32 cellular contexts compared by ENCODE assay signal in the genomic region with DNA sequence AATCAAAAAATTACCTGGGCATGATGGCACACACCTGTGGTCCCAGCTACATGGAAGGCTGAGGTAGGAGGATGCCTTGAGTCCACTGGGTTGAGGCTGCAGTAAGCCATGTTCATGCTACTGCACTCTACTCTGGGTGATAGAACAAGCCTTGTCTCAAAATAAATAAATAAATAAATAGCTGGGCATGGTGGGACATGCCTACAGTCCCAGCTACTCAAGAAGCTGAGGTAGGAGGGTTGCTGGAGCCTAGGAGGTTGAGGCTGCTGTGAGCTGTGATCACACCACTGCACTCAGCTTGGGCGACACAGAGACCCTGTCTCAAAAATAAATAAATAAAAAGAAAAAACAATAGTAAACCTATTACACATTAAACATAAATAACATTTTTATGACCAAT.
"Had no signal": no experiment of that assay in that cellular context is flagged by ENCODE, and none has a peak within 500 bp of the region (broad histone marks: within the 10 kb centered on the region; RNA-seq: fewer than 3 reads in every experiment).

No MANE protein-coding gene starts in this region.

- ATAC-seq: left colon; left lung; lower lobe of right lung; mucosa of descending colon; naive thymus-derived CD8-positive, alpha-beta T cell; pancreas; right cardiac atrium; sciatic nerve; stimulated activated naive B cell treated with anti-CD40 and anti-IgM and Interleukin-4, amounts not matched to agents 10 μg/mL and 1 μg/mL and 100 μg/mL, for 72 hours; stimulated activated naive CD8-positive, alpha-beta T cell treated with anti-CD3 and anti-CD28 coated beads, Interleukin-15, Interleukin-2, amounts not matched to agents 100 U/mL and 50 U/mL, for 24 hours; upper lobe of right lung had no signal

- H3K9me3 Mint-ChIP-seq: immature natural killer cell; naive thymus-derived CD8-positive, alpha-beta T cell; nephron; neural crest cell; stimulated activated naive B cell treated with anti-CD40 and anti-IgM and Interleukin-4, amounts not matched to agents 10 μg/mL and 1 μg/mL and 100 μg/mL, for 72 hours had no signal

- FAIRE-seq: islet of Langerhans, kidney, pancreas, urothelium cell line had no signal

- DNase-seq: hypothalamus; immature natural killer cell; kidney; left colon; left lung; lower lobe of right lung; midbrain; mucosa of descending colon; naive thymus-derived CD8-positive, alpha-beta T cell; nucleus accumbens; pancreas; posterior cingulate gyrus; retina; right cardiac atrium; stimulated activated CD4-positive, alpha-beta T cell treated with anti-CD3 and anti-CD28 coated beads, Interleukin-12 subunit alpha, Interleukin-12 subunit beta, amount 100 ng/mL, for 4 hours; stimulated activated CD4-positive, alpha-beta T cell treated with anti-CD3 and anti-CD28 coated beads, Interleukin-15, amount 100 ng/mL, for 24 hours; stimulated activated CD4-positive, alpha-beta T cell treated with anti-CD3 and anti-CD28 coated beads, Interleukin-2, amount 100 ng/mL, for 24 hours; stimulated activated CD4-positive, alpha-beta T cell treated with anti-CD3 and anti-CD28 coated beads, Interleukin-4, amount 100 ng/mL, for 1 hour; stimulated activated naive B cell treated with anti-CD40 and anti-IgM and Interleukin-4, amounts not matched to agents 10 μg/mL and 1 μg/mL and 100 μg/mL, for 72 hours; stimulated activated naive CD8-positive, alpha-beta T cell treated with anti-CD3 and anti-CD28 coated beads, Interleukin-15, Interleukin-2, amounts not matched to agents 100 U/mL and 50 U/mL, for 24 hours; stomach; testis; tibial artery; trophoblast cell; upper lobe of right lung had no signal

- H3K27ac ChIP-seq: left lung, lower lobe of right lung, pancreas, prostate gland, skin epidermis, stomach, testis, tibial artery, upper lobe of right lung had no signal

- H3K4me3 Mint-ChIP-seq: stimulated activated naive B cell treated with anti-CD40 and anti-IgM and Interleukin-4, amounts not matched to agents 10 μg/mL and 1 μg/mL and 100 μg/mL, for 72 hours had no signal

- H3K27me3 ChIP-seq: left lung, pancreas, stomach, testis, tibial artery, upper lobe of right lung had no signal

- H3K9me3 ChIP-seq: left lung, lower lobe of right lung, mucosa of descending colon, pancreas, prostate gland, stomach, testis, tibial artery, upper lobe of right lung had no signal

- H3K27ac Mint-ChIP-seq: naive thymus-derived CD8-positive, alpha-beta T cell; nephron had no signal

- H3K36me3 Mint-ChIP-seq: naive thymus-derived CD8-positive, alpha-beta T cell had no signal

- H3K36me3 ChIP-seq: left lung, lower lobe of right lung, pancreas, prostate gland, stomach, tibial artery, upper lobe of right lung had no signal

- H3K4me3 ChIP-seq: left lung, lower lobe of right lung, mucosa of descending colon, pancreas, prostate gland, skin epidermis, stomach, testis, tibial artery, upper lobe of right lung had no signal

- H3K27me3 Mint-ChIP-seq: stimulated activated naive B cell treated with anti-CD40 and anti-IgM and Interleukin-4, amounts not matched to agents 10 μg/mL and 1 μg/mL and 100 μg/mL, for 72 hours had no signal
